Comparison of ENCODE assay signal across 1 cellular context in genomic region chr9:5712651-5713360, GRCh38.
TF ChIP-seq lines count a peak whose summit lies in the region.

No MANE protein-coding gene starts in this region.

TF ChIP-seq in IMR-90, 13 proteins besides CTCF, POLR2A, EP300 and RAD21 (continued from another document):
- TF ChIP-seq RCOR1 (IDR thresholded peaks at IDR 0.05; ENCODE audit: insufficient replicate concordance, low read length) (no peak), CEBPB (IDR thresholded peaks at IDR 0.05; ENCODE audit: low read depth, low read length) (no peak), BHLHE40 (IDR thresholded peaks at IDR 0.05; ENCODE audit: low read depth, low read length) (no peak), CHD1 (IDR thresholded peaks at IDR 0.05; ENCODE audit: low read depth, low read length) (no peak), MAFK (IDR thresholded peaks at IDR 0.05; ENCODE audit: low read depth, low read length) (no peak), MAZ (IDR thresholded peaks at IDR 0.05; ENCODE audit: borderline replicate concordance, low read depth, low read length) (no peak), MXI1 (IDR thresholded peaks at IDR 0.05; ENCODE audit: borderline replicate concordance, low read depth, low read length) (no peak)
- TF ChIP-seq, protein P1, sequence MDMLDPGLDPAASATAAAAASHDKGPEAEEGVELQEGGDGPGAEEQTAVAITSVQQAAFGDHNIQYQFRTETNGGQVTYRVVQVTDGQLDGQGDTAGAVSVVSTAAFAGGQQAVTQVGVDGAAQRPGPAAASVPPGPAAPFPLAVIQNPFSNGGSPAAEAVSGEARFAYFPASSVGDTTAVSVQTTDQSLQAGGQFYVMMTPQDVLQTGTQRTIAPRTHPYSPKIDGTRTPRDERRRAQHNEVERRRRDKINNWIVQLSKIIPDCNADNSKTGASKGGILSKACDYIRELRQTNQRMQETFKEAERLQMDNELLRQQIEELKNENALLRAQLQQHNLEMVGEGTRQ (IDR thresholded peaks at IDR 0.05; ENCODE audit: low read depth, low read length) = no peak
